In the genomic region with DNA sequence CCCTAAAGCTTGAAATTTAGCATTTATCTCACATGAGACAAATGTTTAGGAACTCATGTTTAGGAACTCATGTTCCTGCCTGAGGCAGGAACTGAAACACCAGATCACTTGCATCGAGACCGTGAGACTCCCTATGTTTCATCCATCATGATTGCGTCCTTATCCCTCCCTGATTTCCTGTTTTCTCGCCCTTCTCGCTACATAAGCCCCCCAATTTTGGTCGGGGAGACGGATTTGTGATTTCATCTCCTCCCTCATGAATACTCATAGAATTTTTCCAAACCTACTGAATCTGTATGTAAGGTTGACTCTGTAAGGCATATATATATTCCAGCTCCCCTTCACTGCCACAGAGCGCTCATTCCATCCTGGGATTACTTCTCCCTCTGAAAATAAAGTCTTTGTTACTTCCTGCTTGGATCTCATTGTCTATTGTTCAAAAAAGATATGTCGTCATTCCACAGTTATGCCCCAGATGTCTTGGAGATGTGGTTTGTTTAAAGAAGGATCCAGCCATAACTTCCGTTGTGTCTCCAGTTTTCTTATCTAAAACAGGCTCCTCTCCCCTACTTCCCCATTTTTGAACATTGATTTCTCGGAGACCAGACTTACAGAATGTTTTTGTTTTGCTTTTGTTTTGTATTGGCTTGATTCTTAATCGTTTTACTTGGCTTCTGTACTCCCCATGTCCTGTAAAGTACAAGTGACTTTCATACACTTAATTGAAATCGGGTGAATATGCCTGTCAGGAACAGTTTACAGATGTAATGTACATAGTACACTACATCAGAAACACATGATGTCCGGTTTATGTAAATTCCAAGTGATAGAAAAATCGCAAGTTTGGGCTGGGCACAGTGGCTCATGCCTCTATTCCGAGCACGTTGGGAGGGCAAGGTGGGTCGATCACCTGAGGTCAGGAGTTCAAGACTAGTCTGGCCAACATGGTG, we compare ENCODE assay signal across 8 cellular contexts.
A peak's percentile ranks its signal among the peaks of the same experiment; 100 is the strongest.
DNase-seq lines count a peak whose midpoint lies in the region; ATAC-seq and TF ChIP-seq lines count a peak whose summit lies in the region.

No MANE protein-coding gene starts in this region.

- no peaks in the 10 kb centered on the region for H3K36me3 Mint-ChIP-seq in activated CD8-positive, alpha-beta T cell treated with anti-CD3 and anti-CD28 coated beads, Interleukin-2, amount 10 ng/mL, durations not matched to agents 7 days and 5 days (ENCODE audit: low read depth)
- H3K36me3 Mint-ChIP-seq in activated CD8-positive, alpha-beta T cell treated with anti-CD3 and anti-CD28 coated beads for 36 hours (ENCODE audit: low read depth) = peaks cover 4% of the 10 kb centered on the region

- H3K4me1 ChIP-seq in iPS-20b (ENCODE audit: insufficient read depth, low read length) = peaks cover 19% of the 10 kb centered on the region; the same call in 1 of the 2 replicates
- peaks cover 2% of the 10 kb centered on the region for H3K4me1 ChIP-seq in stomach smooth muscle (ENCODE audit: control insufficient read depth, insufficient read depth, low read length)

- CTCF ChIA-PET in activated CD8-positive, alpha-beta T cell treated with anti-CD3 and anti-CD28 coated beads, Interleukin-2, amount 10 ng/mL, durations not matched to agents 7 days and 5 days (lab: Charles Lee) = interaction anchor here (0.8 to 1.9 kb wide), 4 partner anchors 11 to 29 kb away, joined by 3 to 12 read pairs (median 6); a partner anchor contains a TSS
- CTCF ChIA-PET in activated CD8-positive, alpha-beta T cell treated with anti-CD3 and anti-CD28 coated beads for 36 hours (lab: Charles Lee) = interaction anchor here (1.0 to 1.6 kb wide), 3 partner anchors 8 to 48 kb away, joined by 3 to 13 read pairs (median 3); a partner anchor contains a TSS

- in situ Hi-C loops in astrocyte of the cerebellum (cut with HindIII; ENCODE audit: low sequenced_read_pairs) = loop anchor here (5.0 kb wide), 1 partner anchor 44 kb away; no protein-coding TSS in a partner anchor

- no peak for TF ChIP-seq CTCF in activated CD8-positive, alpha-beta T cell treated with anti-CD3 and anti-CD28 coated beads for 36 hours (IDR thresholded peaks at IDR 0.05)
- no peak for TF ChIP-seq CTCF in astrocyte of the cerebellum (IDR thresholded peaks at IDR 0.05; ENCODE audit: low read depth, low read length, missing control alignments)

- no peaks in the 10 kb centered on the region for H3K27me3 ChIP-seq in iPS-20b (ENCODE audit: insufficient read depth, low read length)
- H3K27me3 ChIP-seq in stomach smooth muscle (ENCODE audit: control insufficient read depth in 1 of 2, insufficient read depth in 2 of 2, low read length in 2 of 2) = peaks cover 0 to 8% of the 10 kb centered on the region in 2 donors

- DNase-seq in activated CD8-positive, alpha-beta T cell treated with anti-CD3 and anti-CD28 coated beads, Interleukin-2, amount 10 ng/mL, durations not matched to agents 7 days and 5 days = peak; percentile 33
- DNase-seq in activated CD8-positive, alpha-beta T cell treated with anti-CD3 and anti-CD28 coated beads for 36 hours = no peak
- DNase-seq in NCI-H2029 treated with DMSO at 0.1 percent for 48 hours (lab: John Stamatoyannopoulos, UW) (peak; percentile 70), astrocyte of the cerebellum (ENCODE audit: low read depth) (no peak)
- DNase-seq in activated CD8-positive, alpha-beta memory T cell treated with anti-CD3 and anti-CD28 coated beads, Interleukin-2, amount 50 U/mL, for 4 hours = no peak

- H3K4me1 Mint-ChIP-seq in activated CD8-positive, alpha-beta T cell treated with anti-CD3 and anti-CD28 coated beads, Interleukin-2, amount 10 ng/mL, durations not matched to agents 7 days and 5 days (ENCODE audit: low read depth) = peaks cover 34% of the 10 kb centered on the region
- peaks cover 13% of the 10 kb centered on the region for H3K4me1 Mint-ChIP-seq in activated CD8-positive, alpha-beta T cell treated with anti-CD3 and anti-CD28 coated beads for 36 hours (ENCODE audit: low read depth)

- no peaks in the 10 kb centered on the region for H3K27me3 Mint-ChIP-seq in activated CD8-positive, alpha-beta T cell treated with anti-CD3 and anti-CD28 coated beads, Interleukin-2, amount 10 ng/mL, durations not matched to agents 7 days and 5 days (ENCODE audit: low read depth)
- no peaks in the 10 kb centered on the region for H3K27me3 Mint-ChIP-seq in activated CD8-positive, alpha-beta T cell treated with anti-CD3 and anti-CD28 coated beads for 36 hours

- peak; percentile 3 for ATAC-seq in activated CD8-positive, alpha-beta T cell treated with anti-CD3 and anti-CD28 coated beads, Interleukin-2, amount 10 ng/mL, durations not matched to agents 7 days and 5 days
- no peak for ATAC-seq in activated CD8-positive, alpha-beta T cell treated with anti-CD3 and anti-CD28 coated beads for 36 hours
- ATAC-seq in GM18858 (IDR thresholded peaks at IDR 0.05; ENCODE audit: unreplicated experiment) = no peak

- H3K9me3 Mint-ChIP-seq in activated CD8-positive, alpha-beta T cell treated with anti-CD3 and anti-CD28 coated beads, Interleukin-2, amount 10 ng/mL, durations not matched to agents 7 days and 5 days (ENCODE audit: insufficient read depth) = peaks cover 4% of the 10 kb centered on the region
- H3K9me3 Mint-ChIP-seq in activated CD8-positive, alpha-beta T cell treated with anti-CD3 and anti-CD28 coated beads for 36 hours = no peaks in the 10 kb centered on the region

- H3K36me3 ChIP-seq in iPS-20b (ENCODE audit: insufficient read depth, low read depth, low read length) = no peaks in the 10 kb centered on the region
- H3K36me3 ChIP-seq in stomach smooth muscle (ENCODE audit: control insufficient read depth in 2 of 2, insufficient read depth in 2 of 2, low read length in 2 of 2) = no peaks in the 10 kb centered on the region

- peak overlapping the region; percentile 98 for H3K9ac ChIP-seq in iPS-20b (ENCODE audit: low read depth, low read length)
- H3K9ac ChIP-seq in stomach smooth muscle (ENCODE audit: low read length in 2 of 2) = peak overlapping the region; percentile 96 to 98

- H3K4me3 Mint-ChIP-seq in activated CD8-positive, alpha-beta T cell treated with anti-CD3 and anti-CD28 coated beads, Interleukin-2, amount 10 ng/mL, durations not matched to agents 7 days and 5 days = no peak overlapping the region
- no peak overlapping the region for H3K4me3 Mint-ChIP-seq in activated CD8-positive, alpha-beta T cell treated with anti-CD3 and anti-CD28 coated beads for 36 hours

- H3K27ac ChIP-seq in iPS-20b (ENCODE audit: low read length) (peak overlapping the region; percentile 95), stomach smooth muscle (ENCODE audit: low read length) (peak overlapping the region; percentile 98)

- intact Hi-C loops in activated CD8-positive, alpha-beta T cell treated with anti-CD3 and anti-CD28 coated beads for 36 hours (cut with micrococcal nuclease) = loop anchor here (1.0 kb wide), 1 partner anchor 10 kb away; a partner anchor contains a TSS

- H3K4me3 ChIP-seq in astrocyte of the cerebellum (ENCODE audit: low read depth, low read length) = peak overlapping the region; percentile 97
- peak overlapping the region; percentile 90 for H3K4me3 ChIP-seq in iPS-20b (ENCODE audit: low read length)
- H3K4me3 ChIP-seq in stomach smooth muscle (ENCODE audit: low read length in 2 of 2) = peak overlapping the region; percentile 90 to 98

- H3K9me3 ChIP-seq in iPS-20b (ENCODE audit: insufficient read depth, low read depth, low read length) = no peaks in the 10 kb centered on the region
- H3K9me3 ChIP-seq in stomach smooth muscle (ENCODE audit: control insufficient read depth in 2 of 2, low read length in 2 of 2) = no peaks in the 10 kb centered on the region

- no peak overlapping the region for H3K27ac Mint-ChIP-seq in activated CD8-positive, alpha-beta T cell treated with anti-CD3 and anti-CD28 coated beads, Interleukin-2, amount 10 ng/mL, durations not matched to agents 7 days and 5 days
- H3K27ac Mint-ChIP-seq in activated CD8-positive, alpha-beta T cell treated with anti-CD3 and anti-CD28 coated beads for 36 hours = no peak overlapping the region

- POLR2A ChIA-PET in activated CD8-positive, alpha-beta T cell treated with anti-CD3 and anti-CD28 coated beads, Interleukin-2, amount 10 ng/mL, durations not matched to agents 7 days and 5 days (lab: Charles Lee) = interaction anchor here (0.6 to 30.7 kb wide), 28 partner anchors 10 to 1684 kb away, joined by 3 to 2224 read pairs (median 10); a partner anchor contains a TSS
- POLR2A ChIA-PET in activated CD8-positive, alpha-beta T cell treated with anti-CD3 and anti-CD28 coated beads for 36 hours (lab: Charles Lee) = interaction anchor here (0.5 to 27.2 kb wide), 28 partner anchors 9 to 1608 kb away, joined by 3 to 883 read pairs (median 8); a partner anchor contains a TSS

Comparison
In these comparisons a context has a peak if more than half of its experiments do, and no peak if none do; other contexts are left out.
1. DNase-seq: peak in activated CD8-positive, alpha-beta T cell treated with anti-CD3 and anti-CD28 coated beads, Interleukin-2, amount 10 ng/mL, durations not matched to agents 7 days and 5 days (single experiment) and NCI-H2029 treated with DMSO at 0.1 percent for 48 hours (single experiment); none in activated CD8-positive, alpha-beta T cell treated with anti-CD3 and anti-CD28 coated beads for 36 hours (single experiment), astrocyte of the cerebellum (single experiment) and activated CD8-positive, alpha-beta memory T cell treated with anti-CD3 and anti-CD28 coated beads, Interleukin-2, amount 50 U/mL, for 4 hours (single experiment).
2. Peak in every context shown above with its lines, with median percentiles within 50 percentile points of each other: H3K4me3 ChIP-seq.